Comparison of ENCODE assay signal across 15 cellular contexts in the genomic region with DNA sequence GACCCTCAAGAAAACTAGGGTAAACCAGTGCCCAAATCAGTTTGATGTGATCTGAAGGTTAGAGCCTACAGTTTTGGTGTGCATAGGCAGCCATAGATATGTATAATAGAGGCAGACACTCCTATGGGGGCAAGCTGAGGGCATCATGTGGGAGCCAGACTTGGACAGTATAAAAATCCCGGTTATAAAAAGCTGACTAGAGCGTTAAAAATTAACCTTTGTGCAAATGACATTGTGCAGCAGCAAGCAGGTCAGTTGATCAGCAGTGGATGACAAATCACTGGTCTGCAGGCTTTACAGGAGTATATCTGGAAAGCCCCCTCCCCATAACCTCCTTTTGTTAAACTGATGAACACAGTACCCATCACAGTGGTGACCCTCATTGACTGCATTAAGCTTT.
DNase-seq lines count a peak whose midpoint lies in the region; ATAC-seq, FAIRE-seq and TF ChIP-seq lines count a peak whose summit lies in the region.
"Had no signal": no experiment of that assay in that cellular context is flagged by ENCODE, and none has a peak within 500 bp of the region (broad histone marks: within the 10 kb centered on the region; RNA-seq: fewer than 3 reads in every experiment).

No MANE protein-coding gene starts in this region.

- H3K27me3 ChIP-seq in astrocyte (ENCODE audit: insufficient read depth, low read length), result no peaks in the 10 kb centered on the region
- no peaks in the 10 kb centered on the region for H3K27me3 ChIP-seq in kidney epithelial cell (ENCODE audit: control insufficient read depth, insufficient read depth, low read length)

- no peak overlapping the region for H3K4me3 ChIP-seq in astrocyte (ENCODE audit: insufficient read depth, low read depth, low read length)
- H3K4me3 ChIP-seq in kidney epithelial cell (ENCODE audit: low read depth, low read length), result no peak overlapping the region

- H3K79me2 ChIP-seq in astrocyte (ENCODE audit: insufficient read depth, low read length), result no peaks in the 10 kb centered on the region

- no peaks in the 10 kb centered on the region for H3K27me3 Mint-ChIP-seq in astrocyte (ENCODE audit: low read depth, unreplicated experiment)
- H3K27me3 Mint-ChIP-seq: IgD-negative memory B cell had no signal

- H2AFZ ChIP-seq in astrocyte (ENCODE audit: low read depth, low read length), result no peak overlapping the region

- no peaks in the 10 kb centered on the region for H3K36me3 Mint-ChIP-seq in astrocyte (ENCODE audit: low read depth, unreplicated experiment)
- H3K36me3 Mint-ChIP-seq: CD14-positive monocyte; CD8-positive, alpha-beta T cell; IgD-negative memory B cell had no signal

- H3K4me2 ChIP-seq in astrocyte (ENCODE audit: low read length), result no peak overlapping the region

- H3K4me1 Mint-ChIP-seq in astrocyte (ENCODE audit: low read depth, unreplicated experiment), result peaks cover 37% of the 10 kb centered on the region
- H3K4me1 Mint-ChIP-seq: CD14-positive monocyte, IgD-negative memory B cell had no signal

- no peaks in the 10 kb centered on the region for H3K9me3 Mint-ChIP-seq in astrocyte (ENCODE audit: unreplicated experiment)
- H3K9me3 Mint-ChIP-seq: HFFc6 had no signal

- H3K4me3 Mint-ChIP-seq in astrocyte (ENCODE audit: unreplicated experiment), result no peak overlapping the region
- H3K4me3 Mint-ChIP-seq: CD14-positive monocyte; CD8-positive, alpha-beta T cell; HFFc6; IgD-negative memory B cell had no signal

- H3K27ac ChIP-seq in astrocyte (ENCODE audit: low read depth, low read length), result no peak overlapping the region

- H3K9ac ChIP-seq in astrocyte (ENCODE audit: low read length), result no peak overlapping the region

- H4K20me1 ChIP-seq in astrocyte (ENCODE audit: insufficient read depth, low read length), result no peaks in the 10 kb centered on the region

- DNase-seq in Caki2 (ENCODE audit: low read depth), result peak; percentile 50
- DNase-seq in astrocyte (ENCODE audit: low read depth), result no peak
- peak; percentile 12 for DNase-seq in kidney epithelial cell (ENCODE audit: low read depth)
- peak; percentile 61 for DNase-seq in renal cortical epithelial cell (ENCODE audit: low read depth)
- DNase-seq in NCI-H1092 (lab: John Stamatoyannopoulos, UW), result no peak
- DNase-seq in GM12892 (ENCODE audit: insufficient read length), result no peak
- DNase-seq: CD8-positive, alpha-beta T cell; COR-L47; DND-41; GDM1; HCEC 1CT; HFFc6 had no signal

- H3K36me3 ChIP-seq in astrocyte (ENCODE audit: insufficient read depth, low read length) (no peaks in the 10 kb centered on the region), kidney epithelial cell (ENCODE audit: control insufficient read depth, insufficient read depth, low read length) (no peaks in the 10 kb centered on the region)

- no peaks in the 10 kb centered on the region for H3K9me3 ChIP-seq in astrocyte (ENCODE audit: insufficient read depth, low read depth, low read length)

- no peak for FAIRE-seq in astrocyte (lab: Jason Lieb, UNC)
- FAIRE-seq in GM12892 (lab: Jason Lieb, UNC), result no peak

- no peak for ATAC-seq in GM18502 (IDR thresholded peaks at IDR 0.05; ENCODE audit: poor library complexity, unreplicated experiment)
- ATAC-seq: CD8-positive, alpha-beta T cell had no signal

- no peak for TF ChIP-seq CTCF in astrocyte (IDR thresholded peaks at IDR 0.05; ENCODE audit: insufficient read depth, low read depth, low read length)
- TF ChIP-seq CTCF in kidney epithelial cell (IDR thresholded peaks at IDR 0.05; ENCODE audit: insufficient read depth, low read length, poor library complexity, severe bottlenecking), result no peak

- no peak for TF ChIP-seq POLR2A in GM12892 (IDR thresholded peaks at IDR 0.05; ENCODE audit: low read depth, low read length)

- peak overlapping the region; percentile 81 for H3K27ac Mint-ChIP-seq in astrocyte (ENCODE audit: unreplicated experiment)
- H3K27ac Mint-ChIP-seq: CD14-positive monocyte; CD8-positive, alpha-beta T cell; HFFc6; IgD-negative memory B cell had no signal

- in situ Hi-C loops in Caki2 (cut with HindIII; ENCODE audit: low pct_unique_long_range_greater_than_20kb, low sequenced_read_pairs), result no loop called here

- peaks cover 7% of the 10 kb centered on the region for H3K4me1 ChIP-seq in astrocyte (ENCODE audit: insufficient read depth, low read length)

Comparison
In these comparisons a context has a peak if more than half of its experiments do, and no peak if none do; other contexts are left out.
1. DNase-seq: peak in Caki2 (single experiment), kidney epithelial cell (single experiment) and renal cortical epithelial cell (single experiment); none in astrocyte (single experiment), NCI-H1092 (single experiment) and GM12892 (single experiment).